27 cellular contexts compared by ENCODE assay signal in the genomic region with DNA sequence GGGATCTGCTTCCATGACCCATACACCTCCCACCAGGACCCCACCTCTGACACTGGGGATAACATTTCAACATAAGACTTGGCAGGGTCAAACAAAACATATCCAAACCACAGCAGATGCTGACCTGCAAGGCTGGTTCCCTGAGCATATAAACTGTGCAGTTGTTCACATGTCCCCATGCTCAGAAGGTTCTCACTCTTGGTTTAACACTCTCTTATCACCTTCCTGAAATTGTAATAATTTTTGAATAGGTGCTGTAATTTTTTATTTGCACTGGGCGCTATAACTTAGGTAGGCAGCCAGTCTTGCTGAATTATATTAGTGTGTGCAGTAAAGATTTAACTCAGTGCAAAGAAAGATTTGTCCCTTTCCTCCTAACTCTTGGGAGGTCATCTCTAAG.
"Had no signal": no experiment of that assay in that cellular context is flagged by ENCODE, and none has a peak within 500 bp of the region (broad histone marks: within the 10 kb centered on the region; RNA-seq: fewer than 3 reads in every experiment).

No MANE protein-coding gene starts in this region.

- H3K27ac ChIP-seq: colonic mucosa, epithelial cell of prostate, esophagus squamous epithelium, gastrocnemius medialis, heart right ventricle, left lung, lower lobe of right lung had no signal

- H3K4me1 Mint-ChIP-seq: mesothelial cell of epicardium; naive thymus-derived CD4-positive, alpha-beta T cell had no signal

- FAIRE-seq: endometrium, islet of Langerhans, kidney had no signal

- H3K27me3 ChIP-seq: colonic mucosa, esophagus squamous epithelium, gastrocnemius medialis, heart right ventricle, left lung had no signal

- H3K36me3 ChIP-seq: colonic mucosa, esophagus squamous epithelium, gastrocnemius medialis, heart right ventricle, left lung, lower lobe of right lung had no signal

- H3K9me3 ChIP-seq: colonic mucosa, esophagus squamous epithelium, gastrocnemius medialis, heart right ventricle, left lung, lower lobe of right lung had no signal

- H3K27ac Mint-ChIP-seq: dendritic cell treated with granulocyte-macrophage colony-stimulating factor and Interleukin-4, amounts not matched to agents 40 ng/mL and 50 ng/mL, for 4 days; effector memory CD8-positive, alpha-beta T cell; endodermal cell; mesothelial cell of epicardium; naive thymus-derived CD4-positive, alpha-beta T cell had no signal

- DNase-seq: colonic mucosa; cortex of kidney; effector CD8-positive, alpha-beta T cell; effector memory CD8-positive, alpha-beta T cell; endodermal cell; erythroblast; esophagus squamous epithelium; foreskin fibroblast; foreskin melanocyte; gastrocnemius medialis; glutamatergic neuron; head of caudate nucleus; heart right ventricle; hippocampal formation; kidney; kidney glomerular epithelial cell; left lung; left ventricle myocardium superior; lower lobe of right lung; mesenchymal stem cell; naive thymus-derived CD4-positive, alpha-beta T cell had no signal

- ATAC-seq: effector memory CD8-positive, alpha-beta T cell; esophagus mucosa; gastrocnemius medialis; heart right ventricle; left lung; left ventricle myocardium superior; lower lobe of right lung; naive thymus-derived CD4-positive, alpha-beta T cell had no signal

- H3K4me3 ChIP-seq: colonic mucosa, esophagus squamous epithelium, gastrocnemius medialis, heart right ventricle, left lung, lower lobe of right lung had no signal

- H3K9me3 Mint-ChIP-seq: mesothelial cell of epicardium had no signal

- H3K36me3 Mint-ChIP-seq: mesothelial cell of epicardium; naive thymus-derived CD4-positive, alpha-beta T cell had no signal

- H3K4me1 ChIP-seq: colonic mucosa, esophagus squamous epithelium, gastrocnemius medialis, heart right ventricle, left lung, lower lobe of right lung had no signal

- H3K4me3 Mint-ChIP-seq: dendritic cell treated with granulocyte-macrophage colony-stimulating factor and Interleukin-4, amounts not matched to agents 40 ng/mL and 50 ng/mL, for 4 days; effector memory CD8-positive, alpha-beta T cell; endodermal cell; mesothelial cell of epicardium; naive thymus-derived CD4-positive, alpha-beta T cell had no signal

- H3K27me3 Mint-ChIP-seq: dendritic cell treated with granulocyte-macrophage colony-stimulating factor and Interleukin-4, amounts not matched to agents 40 ng/mL and 50 ng/mL, for 4 days; effector memory CD8-positive, alpha-beta T cell; naive thymus-derived CD4-positive, alpha-beta T cell had no signal
